12 cellular contexts compared by ENCODE assay signal in genomic region chr15:44900796-44901195, GRCh38. TPM values are rescaled to one million over a fixed set of nuclear protein-coding genes. Genes with fewer than 3 reads are reported as not detected.
DNase-seq lines count a peak whose midpoint lies in the region; ATAC-seq and TF ChIP-seq lines count a peak whose summit lies in the region.
"Not testable (repeated sequence)": the region's sequence is repeated elsewhere in the genome, so short reads cannot be mapped to it uniquely, and the experiment has no call there.
"Had no signal": no experiment of that assay in that cellular context is flagged by ENCODE, and none has a peak within 500 bp of the region (broad histone marks: within the 10 kb centered on the region; RNA-seq: fewer than 3 reads in every experiment).

No MANE protein-coding gene starts in this region.

- H3K4me3 Mint-ChIP-seq in GM23338: not testable (repeated sequence)
- H3K4me3 Mint-ChIP-seq in activated T-helper 17 cell treated with anti-CD3 and anti-CD28 coated beads, Interleukin-2, amount 50 U/mL, for 72 hours: peak overlapping the region; percentile 15

- not testable (repeated sequence) for H3K9me3 ChIP-seq in esophagus muscularis mucosa, right lobe of liver

- not testable (repeated sequence) for H3K4me1 Mint-ChIP-seq in GM23338; activated T-helper 17 cell treated with anti-CD3 and anti-CD28 coated beads, Interleukin-2, amount 50 U/mL, for 72 hours

- not testable (repeated sequence) for H3K36me3 ChIP-seq in GM06990 (ENCODE audit: control insufficient read depth, insufficient read depth, low read length); GM23338 (ENCODE audit: insufficient read depth); esophagus muscularis mucosa; right lobe of liver

- not testable (repeated sequence) for H3K9me2 ChIP-seq in GM23338 (ENCODE audit: insufficient read depth)

- not testable (repeated sequence) for DNase-seq in GM06990 (ENCODE audit: extremely low read depth, insufficient read length); right lobe of liver
- DNase-seq in GM23338 (ENCODE audit: low spot score) (peak; percentile 2), esophagus muscularis mucosa (ENCODE audit: extremely low spot score) (peak; percentile 68)

- not testable (repeated sequence) for H3F3A ChIP-seq in GM23338 (replicated peaks; ENCODE audit: low read depth)

- not testable (repeated sequence) for H3K27ac ChIP-seq in GM23338 (ENCODE audit: low read depth); esophagus muscularis mucosa (replicated peaks in 1 of 4); right lobe of liver

- TF ChIP-seq EP300 in esophagus muscularis mucosa (IDR thresholded peaks at IDR 0.05): not testable (repeated sequence)

- not testable (repeated sequence) for H3K9me3 Mint-ChIP-seq in GM23338; activated T-helper 17 cell treated with anti-CD3 and anti-CD28 coated beads, Interleukin-2, amount 50 U/mL, for 72 hours

- H3K27me3 Mint-ChIP-seq in GM23338 (ENCODE audit: insufficient read depth, low read depth, poor library complexity); activated T-helper 17 cell treated with anti-CD3 and anti-CD28 coated beads, Interleukin-2, amount 50 U/mL, for 72 hours: not testable (repeated sequence)

- H3K79me2 ChIP-seq in GM23338 (replicated peaks; ENCODE audit: insufficient read depth): not testable (repeated sequence)

- WGBS in esophagus muscularis mucosa: 44% methylated on average over 2 of the region's 2 CpGs
- 100% methylated on average over 1 of the region's 2 CpGs for WGBS in right lobe of liver (ENCODE audit: insufficient coverage, low coverage, low lambda C conversion rate, missing lambda C conversion rate)

- H3K4me2 ChIP-seq in GM23338: not testable (repeated sequence)

- intact Hi-C loops in esophagus muscularis mucosa (cut with DNase I); right lobe of liver (cut with DNase I): not testable (repeated sequence)

- not testable (repeated sequence) for TF ChIP-seq POLR2A in esophagus muscularis mucosa (IDR thresholded peaks at IDR 0.05; ENCODE audit: low read depth); right lobe of liver (IDR thresholded peaks at IDR 0.05)

- not testable (repeated sequence) for ATAC-seq in GM23338; activated T-helper 17 cell treated with anti-CD3 and anti-CD28 coated beads, Interleukin-2, amount 50 U/mL, for 72 hours (replicated peaks)
- ATAC-seq in right lobe of liver: peak in 3 of 4 donors; percentile 48 to 85 (median 59)

- H3K4me3 ChIP-seq in GM06990 (replicated peaks; ENCODE audit: low read depth, low read length); GM23338; esophagus muscularis mucosa; right lobe of liver: not testable (repeated sequence)

- not testable (repeated sequence) for H4K20me1 ChIP-seq in GM23338 (replicated peaks; ENCODE audit: insufficient read depth)

- not testable (repeated sequence) for H2AFZ ChIP-seq in GM23338

- H3K4me1 ChIP-seq in GM23338 (ENCODE audit: insufficient read depth); esophagus muscularis mucosa; right lobe of liver: not testable (repeated sequence)

- TF ChIP-seq CTCF in GM06990 (IDR thresholded peaks at IDR 0.05; ENCODE audit: insufficient read depth, low read length, poor library complexity, severe bottlenecking): peak; percentile 4
- TF ChIP-seq CTCF in GM23338 (conservative IDR thresholded peaks at IDR 0.05; ENCODE audit: low read depth in 2 of 2); esophagus muscularis mucosa (IDR thresholded peaks at IDR 0.05); right lobe of liver (IDR thresholded peaks at IDR 0.05): not testable (repeated sequence)

- not testable (repeated sequence) for H3K27me3 ChIP-seq in GM06990 (replicated peaks; ENCODE audit: control insufficient read depth, insufficient read depth, low read length); GM23338 (ENCODE audit: insufficient read depth); esophagus muscularis mucosa; right lobe of liver

- H3K36me3 Mint-ChIP-seq in GM23338 (ENCODE audit: low read depth); activated T-helper 17 cell treated with anti-CD3 and anti-CD28 coated beads, Interleukin-2, amount 50 U/mL, for 72 hours (ENCODE audit: low read depth): not testable (repeated sequence)

- not testable (repeated sequence) for H3K27ac Mint-ChIP-seq in GM23338; activated T-helper 17 cell treated with anti-CD3 and anti-CD28 coated beads, Interleukin-2, amount 50 U/mL, for 72 hours

RNA-seq across cellular contexts. Expression of gene TERB2, which starts 55.7 kb away (rescaled TPM):
- not detected in 2 replicates for total RNA-seq in GM23338 (2014; rRNA removed; shearing (Covaris generic))
- polyA plus RNA-seq in GM23338 (2016; fragmentation: Nextera tagmentation; extraction: Ambion mirVana): not detected in 2 replicates
- not detected for total RNA-seq in activated T-helper 17 cell treated with anti-CD3 and anti-CD28 coated beads, Interleukin-2, amount 50 U/mL, for 72 hours
- total RNA-seq in esophagus muscularis mucosa (not detected), right lobe of liver (under 1 TPM in 1 of 6 experiments, not detected in 5; 0.32 TPM)
- total RNA-seq: A673; Caco-2; Calu3; CD4-positive, alpha-beta T cell; CD8-positive, alpha-beta T cell; GM12878 had no signal
- polyA plus RNA-seq: AG04450, GM12878 had no signal
